Comparison of ENCODE assay signal across 13 cellular contexts in genomic region chr15:25903024-25903581, GRCh38. TPM values are rescaled to one million over a fixed set of nuclear protein-coding genes. Genes with fewer than 3 reads are reported as not detected.
DNase-seq lines count a peak whose midpoint lies in the region; ATAC-seq and TF ChIP-seq lines count a peak whose summit lies in the region.
"Had no signal": no experiment of that assay in that cellular context is flagged by ENCODE, and none has a peak within 500 bp of the region (broad histone marks: within the 10 kb centered on the region; RNA-seq: fewer than 3 reads in every experiment).

No MANE protein-coding gene starts in this region.

- no peaks in the 10 kb centered on the region for H3K36me3 Mint-ChIP-seq in immature natural killer cell

- H3K27me3 Mint-ChIP-seq in immature natural killer cell (ENCODE audit: low read depth in 3 of 3): peaks cover 0 to 4% (median 2%) of the 10 kb centered on the region in 3 donors
- H3K27me3 Mint-ChIP-seq: activated B cell treated with CpG ODN at 0.5 μM for 24 hours, IgD-negative memory B cell had no signal

- no peak for ATAC-seq in HG03571 (IDR thresholded peaks at IDR 0.05; ENCODE audit: unreplicated experiment)

- H3K4me3 Mint-ChIP-seq in immature natural killer cell: peak overlapping the region; percentile 14 to 64 (median 51)
- H3K4me3 Mint-ChIP-seq: activated B cell treated with CpG ODN at 0.5 μM for 24 hours, nephron progenitor cell had no signal

- H3K9me3 Mint-ChIP-seq in immature natural killer cell: no peaks in the 10 kb centered on the region
- H3K9me3 Mint-ChIP-seq: activated B cell treated with CpG ODN at 0.5 μM for 24 hours, IgD-negative memory B cell, nephron progenitor cell had no signal

- peak overlapping the region; percentile 22 to 74 (median 60) for H3K27ac Mint-ChIP-seq in immature natural killer cell
- H3K27ac Mint-ChIP-seq: activated B cell treated with CpG ODN at 0.5 μM for 24 hours, IgD-negative memory B cell had no signal

- H3K9me3 ChIP-seq in sigmoid colon: no peaks in the 10 kb centered on the region

- no peak for TF ChIP-seq POLR2A in sigmoid colon (IDR thresholded peaks at IDR 0.05)

- H3K27ac ChIP-seq in sigmoid colon: peak overlapping the region in 1 of 4 donors; percentile 6

- intact Hi-C loops in sigmoid colon (cut with DNase I): no loop called here

- no peak for TF ChIP-seq CTCF in sigmoid colon (IDR thresholded peaks at IDR 0.05)

- no peak overlapping the region for H3K4me3 ChIP-seq in sigmoid colon

- DNase-seq in HCEC 1CT (peak; percentile 6), SKM-1 treated with dmso at 0.1 percent for 144 hours (lab: John Stamatoyannopoulos, UW; ENCODE audit: unreplicated experiment) (peak; percentile 44), immature natural killer cell (peak; percentile 51 to 64 (median 60)), sigmoid colon (peak; percentile 80), hippocampal formation (lab: John Stamatoyannopoulos, UW) (no peak), SIG-M5 (lab: John Stamatoyannopoulos, UW) (no peak)
- DNase-seq: activated B cell treated with CpG ODN at 0.5 μM for 24 hours; activated naive CD4-positive, alpha-beta T cell; nephron progenitor cell; RPMI8226 had no signal

- 47 to 55% methylated on average over 10 of the region's 10 CpGs for WGBS in sigmoid colon, 2 donors

- H3K27me3 ChIP-seq in sigmoid colon: no peaks in the 10 kb centered on the region

- no peak for TF ChIP-seq EP300 in sigmoid colon (IDR thresholded peaks at IDR 0.05)

- H3K4me1 ChIP-seq in sigmoid colon: peaks cover 0 to 25% (median 10%) of the 10 kb centered on the region in 4 donors

- H3K36me3 ChIP-seq in sigmoid colon: no peaks in the 10 kb centered on the region

- H3K4me1 Mint-ChIP-seq in immature natural killer cell: peaks cover 18 to 24% of the 10 kb centered on the region in 2 donors
- H3K4me1 Mint-ChIP-seq: activated B cell treated with CpG ODN at 0.5 μM for 24 hours had no signal

RNA-seq across cellular contexts. Expression of gene ATP10A, which starts 40.0 kb away (rescaled TPM):
- polyA plus RNA-seq in immature natural killer cell: 10 to 100 TPM in 1 of 3 donors, 1 to 10 TPM in 2; 2.4 to 17.4 (median 7.3) TPM
- total RNA-seq in sigmoid colon: 1 to 10 TPM; 1.8 to 7.7 (median 5.0) TPM
- 1 to 10 TPM in 2 of 3 donors, under 1 TPM in 1; 0.23 to 3.2 (median 1.2) TPM for polyA plus RNA-seq in sigmoid colon
- total RNA-seq: activated B cell treated with CpG ODN at 0.5 μM for 24 hours, dermis microvascular lymphatic vessel endothelial cell had no signal

Comparison
In these comparisons a context has a peak if more than half of its experiments do, and no peak if none do; other contexts are left out.
1. DNase-seq: peak in HCEC 1CT (single experiment), SKM-1 treated with dmso at 0.1 percent for 144 hours (single experiment), immature natural killer cell (3 of 3) and sigmoid colon (single experiment); none in hippocampal formation (0 of 2) and SIG-M5 (single experiment).